In the genomic region with DNA sequence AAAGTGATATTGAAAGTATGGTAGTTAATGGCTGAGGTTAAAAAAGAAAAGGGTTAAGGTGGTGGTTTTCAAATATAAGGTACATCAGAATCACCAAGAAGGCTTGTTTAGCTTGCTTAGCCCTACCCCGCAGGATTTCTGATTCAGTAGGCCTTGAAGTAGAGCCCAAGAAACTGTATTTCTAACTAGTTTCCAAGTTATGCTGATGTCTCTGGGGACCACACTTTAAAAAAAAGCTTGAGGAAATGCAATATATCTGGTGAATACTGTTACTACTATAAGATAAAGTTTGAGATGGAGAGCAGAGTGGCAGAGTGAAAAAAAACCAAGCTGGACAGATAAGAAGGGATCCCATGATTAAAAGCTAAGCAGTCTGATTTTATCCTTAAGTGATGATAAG, we compare ENCODE assay signal across 24 cellular contexts. TPM values are rescaled to one million over a fixed set of nuclear protein-coding genes. Genes with fewer than 3 reads are reported as not detected.
DNase-seq lines count a peak whose midpoint lies in the region; ATAC-seq and TF ChIP-seq lines count a peak whose summit lies in the region.
"Had no signal": no experiment of that assay in that cellular context is flagged by ENCODE, and none has a peak within 500 bp of the region (broad histone marks: within the 10 kb centered on the region; RNA-seq: fewer than 3 reads in every experiment).

No MANE protein-coding gene starts in this region.

- intact Hi-C loops in natural killer cell (cut with micrococcal nuclease) (no loop called here), lower leg skin (cut with DNase I; ENCODE audit: low total_unique reads) (no loop called here)

- no peak for DNase-seq in natural killer cell
- no peak for DNase-seq in natural killer cell treated with Interleukin-12 subunit alpha and Interleukin-12 subunit beta and Interleukin-15 and Interleukin-18, amount 100 ng/mL, for 72 hours (ENCODE audit: low spot score)
- peak; percentile 65 for DNase-seq in fibroblast of peridontal ligament (ENCODE audit: extremely low read depth)
- DNase-seq in midbrain (lab: John Stamatoyannopoulos, UW): no peak
- DNase-seq in superior temporal gyrus (ENCODE audit: extremely low spot score): no peak
- DNase-seq in lower leg skin (ENCODE audit: low spot score in 2 of 2): no peak
- DNase-seq: activated CD4-positive, alpha-beta T cell treated with anti-CD3 and anti-CD28 coated beads, Interleukin-2, amount 50 U/mL, for 48 hours; activated naive CD4-positive, alpha-beta T cell treated with anti-CD3 and anti-CD28 coated beads, Interleukin-2, amount 10 ng/mL, durations not matched to agents 7 days and 5 days; activated T-cell treated with anti-CD3 and anti-CD28 coated beads for 4 hours; colonic mucosa; DND-41; left lung; NCI-H1092; NCI-H2081; NCI-H510A; NK-92 treated with Interleukin-12 subunit alpha and Interleukin-12 subunit beta, amount 100 ng/mL, for 24 hours; stimulated activated CD8-positive, alpha-beta memory T cell treated with anti-CD3 and anti-CD28 coated beads, Interleukin-4, amount 100 ng/mL, for 48 hours; WERI-Rb-1 had no signal

- no peaks in the 10 kb centered on the region for H3K36me3 Mint-ChIP-seq in natural killer cell
- H3K36me3 Mint-ChIP-seq in natural killer cell treated with Interleukin-12 subunit alpha and Interleukin-12 subunit beta and Interleukin-15 and Interleukin-18, amount 100 ng/mL, for 72 hours: no peaks in the 10 kb centered on the region

- WGBS in lower leg skin, 2 donors: 75 to 92% methylated on average over 1 of the region's 1 CpG

- peaks cover 24 to 26% of the 10 kb centered on the region in 2 donors for H3K4me1 Mint-ChIP-seq in natural killer cell
- peaks cover 11 to 15% of the 10 kb centered on the region in 2 donors for H3K4me1 Mint-ChIP-seq in natural killer cell treated with Interleukin-12 subunit alpha and Interleukin-12 subunit beta and Interleukin-15 and Interleukin-18, amount 100 ng/mL, for 72 hours (ENCODE audit: low read depth in 2 of 2)

- no peaks in the 10 kb centered on the region for H3K27me3 Mint-ChIP-seq in natural killer cell (ENCODE audit: low read depth in 2 of 2)
- no peaks in the 10 kb centered on the region for H3K27me3 Mint-ChIP-seq in natural killer cell treated with Interleukin-12 subunit alpha and Interleukin-12 subunit beta and Interleukin-15 and Interleukin-18, amount 100 ng/mL, for 72 hours
- H3K27me3 Mint-ChIP-seq: activated naive CD4-positive, alpha-beta T cell treated with anti-CD3 and anti-CD28 coated beads, Interleukin-2, amount 10 ng/mL, durations not matched to agents 7 days and 5 days had no signal

- no peaks in the 10 kb centered on the region for H3K9me3 Mint-ChIP-seq in natural killer cell
- no peaks in the 10 kb centered on the region for H3K9me3 Mint-ChIP-seq in natural killer cell treated with Interleukin-12 subunit alpha and Interleukin-12 subunit beta and Interleukin-15 and Interleukin-18, amount 100 ng/mL, for 72 hours
- H3K9me3 Mint-ChIP-seq: activated naive CD4-positive, alpha-beta T cell treated with anti-CD3 and anti-CD28 coated beads, Interleukin-2, amount 10 ng/mL, durations not matched to agents 7 days and 5 days had no signal

- no peak for ATAC-seq in natural killer cell
- no peak for ATAC-seq in natural killer cell treated with Interleukin-12 subunit alpha and Interleukin-12 subunit beta and Interleukin-15 and Interleukin-18, amount 100 ng/mL, for 72 hours
- no peak; the same call in 2 of the 3 replicates for ATAC-seq in SK-N-SH treated with all-trans-retinoic acid at 6 μM for 48 hours
- ATAC-seq in HG02623 (IDR thresholded peaks at IDR 0.05; ENCODE audit: unreplicated experiment): no peak
- ATAC-seq: Panc1 had no signal

- H3K4me3 Mint-ChIP-seq in natural killer cell: no peak overlapping the region
- no peak overlapping the region for H3K4me3 Mint-ChIP-seq in natural killer cell treated with Interleukin-12 subunit alpha and Interleukin-12 subunit beta and Interleukin-15 and Interleukin-18, amount 100 ng/mL, for 72 hours
- H3K4me3 Mint-ChIP-seq: activated naive CD4-positive, alpha-beta T cell treated with anti-CD3 and anti-CD28 coated beads, Interleukin-2, amount 10 ng/mL, durations not matched to agents 7 days and 5 days had no signal

- no peak overlapping the region for H3K4me3 ChIP-seq in lower leg skin (ENCODE audit: low read depth, poor library complexity, severe bottlenecking)
- H3K4me3 ChIP-seq: colonic mucosa, left lung, right atrium auricular region, SJSA1, thoracic aorta had no signal

- H3K27ac Mint-ChIP-seq in natural killer cell: peak overlapping the region; percentile 53 to 63
- H3K27ac Mint-ChIP-seq in natural killer cell treated with Interleukin-12 subunit alpha and Interleukin-12 subunit beta and Interleukin-15 and Interleukin-18, amount 100 ng/mL, for 72 hours: peak overlapping the region in 1 of 2 donors; percentile 3
- H3K27ac Mint-ChIP-seq: activated naive CD4-positive, alpha-beta T cell treated with anti-CD3 and anti-CD28 coated beads, Interleukin-2, amount 10 ng/mL, durations not matched to agents 7 days and 5 days had no signal

- TF ChIP-seq POLR2A in lower leg skin (IDR thresholded peaks at IDR 0.05): no peak

- TF ChIP-seq CTCF in natural killer cell (IDR thresholded peaks at IDR 0.05): no peak
- no peak for TF ChIP-seq CTCF in lower leg skin (IDR thresholded peaks at IDR 0.05)

TF ChIP-seq in SK-N-SH treated with all-trans-retinoic acid at 6 μM for 48 hours, 23 proteins besides CTCF, POLR2A, EP300 and RAD21:
- TF ChIP-seq ZC3H10 (CRISPR knock-in tag; IDR thresholded peaks at IDR 0.05) (no peak), CSDC2 (CRISPR knock-in tag; IDR thresholded peaks at IDR 0.05) (no peak), RARB (CRISPR knock-in tag; IDR thresholded peaks at IDR 0.05) (no peak), ISL1 (CRISPR knock-in tag; IDR thresholded peaks at IDR 0.05) (peak; percentile 30; the same call in 1 of the 2 replicates)
- TF ChIP-seq, protein P1, sequence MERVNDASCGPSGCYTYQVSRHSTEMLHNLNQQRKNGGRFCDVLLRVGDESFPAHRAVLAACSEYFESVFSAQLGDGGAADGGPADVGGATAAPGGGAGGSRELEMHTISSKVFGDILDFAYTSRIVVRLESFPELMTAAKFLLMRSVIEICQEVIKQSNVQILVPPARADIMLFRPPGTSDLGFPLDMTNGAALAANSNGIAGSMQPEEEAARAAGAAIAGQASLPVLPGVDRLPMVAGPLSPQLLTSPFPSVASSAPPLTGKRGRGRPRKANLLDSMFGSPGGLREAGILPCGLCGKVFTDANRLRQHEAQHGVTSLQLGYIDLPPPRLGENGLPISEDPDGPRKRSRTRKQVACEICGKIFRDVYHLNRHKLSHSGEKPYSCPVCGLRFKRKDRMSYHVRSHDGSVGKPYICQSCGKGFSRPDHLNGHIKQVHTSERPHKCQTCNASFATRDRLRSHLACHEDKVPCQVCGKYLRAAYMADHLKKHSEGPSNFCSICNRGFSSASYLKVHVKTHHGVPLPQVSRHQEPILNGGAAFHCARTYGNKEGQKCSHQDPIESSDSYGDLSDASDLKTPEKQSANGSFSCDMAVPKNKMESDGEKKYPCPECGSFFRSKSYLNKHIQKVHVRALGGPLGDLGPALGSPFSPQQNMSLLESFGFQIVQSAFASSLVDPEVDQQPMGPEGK (CRISPR knock-in tag; IDR thresholded peaks at IDR 0.05; ENCODE audit: borderline replicate concordance): no peak
- TF ChIP-seq, protein P2, sequence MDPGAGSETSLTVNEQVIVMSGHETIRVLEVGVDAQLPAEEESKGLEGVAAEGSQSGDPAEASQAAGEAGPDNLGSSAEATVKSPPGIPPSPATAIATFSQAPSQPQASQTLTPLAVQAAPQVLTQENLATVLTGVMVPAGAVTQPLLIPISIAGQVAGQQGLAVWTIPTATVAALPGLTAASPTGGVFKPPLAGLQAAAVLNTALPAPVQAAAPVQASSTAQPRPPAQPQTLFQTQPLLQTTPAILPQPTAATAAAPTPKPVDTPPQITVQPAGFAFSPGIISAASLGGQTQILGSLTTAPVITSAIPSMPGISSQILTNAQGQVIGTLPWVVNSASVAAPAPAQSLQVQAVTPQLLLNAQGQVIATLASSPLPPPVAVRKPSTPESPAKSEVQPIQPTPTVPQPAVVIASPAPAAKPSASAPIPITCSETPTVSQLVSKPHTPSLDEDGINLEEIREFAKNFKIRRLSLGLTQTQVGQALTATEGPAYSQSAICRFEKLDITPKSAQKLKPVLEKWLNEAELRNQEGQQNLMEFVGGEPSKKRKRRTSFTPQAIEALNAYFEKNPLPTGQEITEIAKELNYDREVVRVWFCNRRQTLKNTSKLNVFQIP (CRISPR knock-in tag; IDR thresholded peaks at IDR 0.05; ENCODE audit: borderline replicate concordance, low read depth): no peak

RNA-seq across cellular contexts. Expression of a gene that starts 18.3 kb away (rescaled TPM):
- total RNA-seq in natural killer cell (10 to 100 TPM; 12.3 to 13.0 (median 12.7) TPM), lower leg skin (10 to 100 TPM in 2 of 4 donors, 1 to 10 TPM in 2; 7.9 to 11.7 (median 10.0) TPM)
- total RNA-seq in natural killer cell treated with Interleukin-12 subunit alpha and Interleukin-12 subunit beta and Interleukin-15 and Interleukin-18, amount 100 ng/mL, for 72 hours: 10 to 100 TPM; 10.3 to 12.2 TPM
